Comparison of ENCODE assay signal across 1 cellular context in genomic region chr12:52992699-52993557, GRCh38.
TF ChIP-seq lines count a peak whose summit lies in the region.

No MANE protein-coding gene starts in this region.

TF ChIP-seq in HepG2, 621 proteins besides CTCF, POLR2A, EP300 and RAD21 (continued from another document and continues in another):
- TF ChIP-seq ZNF281 (CRISPR knock-in tag; IDR thresholded peaks at IDR 0.05; ENCODE audit: borderline replicate concordance) (no peak), ZNF513 (CRISPR knock-in tag; conservative IDR thresholded peaks at IDR 0.05) (no peak), ZNF724P (CRISPR knock-in tag; IDR thresholded peaks at IDR 0.05; ENCODE audit: borderline replicate concordance) (no peak), KLF11 (CRISPR knock-in tag; IDR thresholded peaks at IDR 0.05) (no peak), ZNF33A (CRISPR knock-in tag; IDR thresholded peaks at IDR 0.05; ENCODE audit: borderline replicate concordance) (no peak), ARNTL (CRISPR knock-in tag; IDR thresholded peaks at IDR 0.05) (no peak), ONECUT2 (CRISPR knock-in tag; IDR thresholded peaks at IDR 0.05) (no peak), FOXP4 (CRISPR knock-in tag; IDR thresholded peaks at IDR 0.05) (peak; percentile 23; the same call in 1 of the 2 replicates), THAP7 (CRISPR knock-in tag; IDR thresholded peaks at IDR 0.05) (no peak), CAMTA2 (CRISPR knock-in tag; IDR thresholded peaks at IDR 0.05; ENCODE audit: borderline replicate concordance) (no peak), ARNT2 (CRISPR knock-in tag; IDR thresholded peaks at IDR 0.05; ENCODE audit: low read depth) (0 out of 2 replicates have a peak, but pooled peaks have one; percentile 28), ZSCAN31 (CRISPR knock-in tag; IDR thresholded peaks at IDR 0.05; ENCODE audit: low read depth) (no peak), BRD4 (CRISPR knock-in tag; IDR thresholded peaks at IDR 0.05) (no peak), ZNF468 (CRISPR knock-in tag; IDR thresholded peaks at IDR 0.05) (no peak), ZBTB44 (CRISPR knock-in tag; IDR thresholded peaks at IDR 0.05) (no peak), ZNF501 (CRISPR knock-in tag; IDR thresholded peaks at IDR 0.05) (peak; percentile 35; the same call in 1 of the 2 replicates), ZFP91 (CRISPR knock-in tag; IDR thresholded peaks at IDR 0.05; ENCODE audit: borderline replicate concordance) (peak; percentile 22; the same call in 1 of the 2 replicates), GLI4 (CRISPR knock-in tag; IDR thresholded peaks at IDR 0.05; ENCODE audit: borderline replicate concordance) (no peak), PAXIP1 (CRISPR knock-in tag; conservative IDR thresholded peaks at IDR 0.05) (peak; percentile 79), ZFY (CRISPR knock-in tag; IDR thresholded peaks at IDR 0.05) (peak; percentile 22; the same call in 1 of the 2 replicates), GATAD1 (CRISPR knock-in tag; IDR thresholded peaks at IDR 0.05) (no peak), RERE (CRISPR knock-in tag; IDR thresholded peaks at IDR 0.05; ENCODE audit: low read depth) (no peak), ZNF343 (CRISPR knock-in tag; IDR thresholded peaks at IDR 0.05) (peak; percentile 18; the same call in 1 of the 2 replicates), PBX3 (CRISPR knock-in tag; IDR thresholded peaks at IDR 0.05; ENCODE audit: borderline replicate concordance) (no peak), SOX5 (CRISPR knock-in tag; IDR thresholded peaks at IDR 0.05; ENCODE audit: borderline replicate concordance) (peak; percentile 91), AFF4 (CRISPR knock-in tag; IDR thresholded peaks at IDR 0.05) (no peak), HMGA1 (CRISPR knock-in tag; conservative IDR thresholded peaks at IDR 0.05) (no peak), ZFP41 (CRISPR knock-in tag; IDR thresholded peaks at IDR 0.05; ENCODE audit: borderline replicate concordance) (no peak)
